Comparison of ENCODE assay signal across 1 cellular context in the genomic region with DNA sequence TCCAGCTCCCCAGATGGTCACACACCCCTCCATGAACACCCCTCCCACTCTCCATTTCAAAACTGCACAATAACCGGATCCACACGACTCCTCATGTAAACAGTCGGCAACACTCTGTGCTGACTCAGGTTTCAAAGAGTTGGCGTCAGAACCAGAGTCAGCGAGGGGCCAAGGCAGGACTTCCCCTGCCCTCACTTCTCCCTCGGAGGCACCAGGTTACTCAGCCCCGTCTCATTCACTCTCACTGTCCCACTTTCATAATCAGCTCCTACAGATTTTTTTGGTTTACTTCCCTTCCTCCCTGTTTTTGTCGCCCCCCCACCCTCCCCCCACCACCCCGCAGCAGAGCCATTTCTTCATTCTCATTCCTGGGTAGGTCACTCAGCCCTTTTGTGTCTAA.
TF ChIP-seq lines count a peak whose summit lies in the region.

No MANE protein-coding gene starts in this region.

TF ChIP-seq in IMR-90, 13 proteins besides CTCF, POLR2A, EP300 and RAD21 (continued from another document):
- TF ChIP-seq BHLHE40 (IDR thresholded peaks at IDR 0.05; ENCODE audit: low read depth, low read length): 0 out of 2 replicates have a peak, but pooled peaks have one; percentile 20
- peak; percentile 63 for TF ChIP-seq CEBPB (IDR thresholded peaks at IDR 0.05; ENCODE audit: low read depth, low read length)
- peak; percentile 76 for TF ChIP-seq MAFK (IDR thresholded peaks at IDR 0.05; ENCODE audit: low read depth, low read length)
- TF ChIP-seq RFX5 (IDR thresholded peaks at IDR 0.05; ENCODE audit: low read depth, low read length): no peak
- TF ChIP-seq FOS (IDR thresholded peaks at IDR 0.05; ENCODE audit: low read depth, low read length): peak; percentile 62
- no peak for TF ChIP-seq RCOR1 (IDR thresholded peaks at IDR 0.05; ENCODE audit: insufficient replicate concordance, low read length)
- peak; percentile 57; the same call in 1 of the 2 replicates for TF ChIP-seq NFE2L2 (IDR thresholded peaks at IDR 0.05; ENCODE audit: low read depth, low read length)
- no peak for TF ChIP-seq MXI1 (IDR thresholded peaks at IDR 0.05; ENCODE audit: borderline replicate concordance, low read depth, low read length)
- TF ChIP-seq, protein P1, sequence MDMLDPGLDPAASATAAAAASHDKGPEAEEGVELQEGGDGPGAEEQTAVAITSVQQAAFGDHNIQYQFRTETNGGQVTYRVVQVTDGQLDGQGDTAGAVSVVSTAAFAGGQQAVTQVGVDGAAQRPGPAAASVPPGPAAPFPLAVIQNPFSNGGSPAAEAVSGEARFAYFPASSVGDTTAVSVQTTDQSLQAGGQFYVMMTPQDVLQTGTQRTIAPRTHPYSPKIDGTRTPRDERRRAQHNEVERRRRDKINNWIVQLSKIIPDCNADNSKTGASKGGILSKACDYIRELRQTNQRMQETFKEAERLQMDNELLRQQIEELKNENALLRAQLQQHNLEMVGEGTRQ (IDR thresholded peaks at IDR 0.05; ENCODE audit: low read depth, low read length): no peak
